Comparison of ENCODE assay signal across 1 cellular context in genomic region chr1:10936998-10937901, GRCh38.
TF ChIP-seq lines count a peak whose summit lies in the region.

No MANE protein-coding gene starts in this region.

TF ChIP-seq in HepG2, 621 proteins besides CTCF, POLR2A, EP300 and RAD21 (continued from another document and continues in another):
- TF ChIP-seq AHDC1 (CRISPR knock-in tag; IDR thresholded peaks at IDR 0.05; ENCODE audit: borderline replicate concordance) (no peak), RCOR2 (CRISPR knock-in tag; IDR thresholded peaks at IDR 0.05) (0 out of 2 replicates have a peak, but pooled peaks have one; percentile 23), ATAD3A (CRISPR knock-in tag; IDR thresholded peaks at IDR 0.05) (no peak), SOX5 (CRISPR knock-in tag; IDR thresholded peaks at IDR 0.05; ENCODE audit: borderline replicate concordance) (peak; percentile 91), SMYD3 (CRISPR knock-in tag; IDR thresholded peaks at IDR 0.05) (no peak), CHD4 (IDR thresholded peaks at IDR 0.05; ENCODE audit: borderline replicate concordance, low read length) (no peak), NFKBIZ (CRISPR knock-in tag; IDR thresholded peaks at IDR 0.05) (0 out of 2 replicates have a peak, but pooled peaks have one; percentile 35), AHR (CRISPR knock-in tag; IDR thresholded peaks at IDR 0.05) (0 out of 2 replicates have a peak, but pooled peaks have one; percentile 24), CEBPB (IDR thresholded peaks at IDR 0.05; ENCODE audit: borderline replicate concordance, low read depth, low read length) (no peak), HDAC2 (CRISPR knock-in tag; IDR thresholded peaks at IDR 0.05) (peak; percentile 73), ZNF703 (CRISPR knock-in tag; IDR thresholded peaks at IDR 0.05; ENCODE audit: borderline replicate concordance) (0 out of 2 replicates have a peak, but pooled peaks have one; percentile 71), NRL (CRISPR knock-in tag; IDR thresholded peaks at IDR 0.05; ENCODE audit: borderline replicate concordance) (peak; percentile 23; the same call in 1 of the 2 replicates), ZNF766 (CRISPR knock-in tag; IDR thresholded peaks at IDR 0.05; ENCODE audit: borderline replicate concordance) (0 out of 2 replicates have a peak, but pooled peaks have one; percentile 16), KDM5B (CRISPR knock-in tag; IDR thresholded peaks at IDR 0.05; ENCODE audit: borderline replicate concordance) (peak; percentile 42; the same call in 1 of the 2 replicates), BORCS8-MEF2B (CRISPR knock-in tag; IDR thresholded peaks at IDR 0.05) (0 out of 2 replicates have a peak, but pooled peaks have one; percentile 30), HOXA3 (CRISPR knock-in tag; IDR thresholded peaks at IDR 0.05) (peak; percentile 56), ZBTB42 (CRISPR knock-in tag; IDR thresholded peaks at IDR 0.05) (no peak), ZFYVE20 (CRISPR knock-in tag; IDR thresholded peaks at IDR 0.05; ENCODE audit: borderline replicate concordance, low read depth) (no peak), FOXC1 (CRISPR knock-in tag; IDR thresholded peaks at IDR 0.05; ENCODE audit: borderline replicate concordance) (no peak), ZNF350 (CRISPR knock-in tag; IDR thresholded peaks at IDR 0.05; ENCODE audit: borderline replicate concordance, low read depth) (no peak; the same call in none of the 2 replicates), ZNF446 (CRISPR knock-in tag; IDR thresholded peaks at IDR 0.05) (no peak), NFE2L2 (IDR thresholded peaks at IDR 0.05; ENCODE audit: low read length) (no peak), ZNF17 (CRISPR knock-in tag; IDR thresholded peaks at IDR 0.05) (no peak), PRMT3 (CRISPR knock-in tag; IDR thresholded peaks at IDR 0.05; ENCODE audit: borderline replicate concordance, low read depth) (0 out of 2 replicates have a peak, but pooled peaks have one; percentile 60), ZNF563 (CRISPR knock-in tag; IDR thresholded peaks at IDR 0.05) (no peak), DMAP1 (CRISPR knock-in tag; IDR thresholded peaks at IDR 0.05) (0 out of 2 replicates have a peak, but pooled peaks have one; percentile 19), ZNF280D (CRISPR knock-in tag; IDR thresholded peaks at IDR 0.05) (no peak), FOXK2 (IDR thresholded peaks at IDR 0.05) (no peak), ZNF281 (CRISPR knock-in tag; IDR thresholded peaks at IDR 0.05; ENCODE audit: borderline replicate concordance) (no peak), SMAD9 (CRISPR knock-in tag; IDR thresholded peaks at IDR 0.05) (no peak), NFIB (CRISPR knock-in tag; IDR thresholded peaks at IDR 0.05; ENCODE audit: borderline replicate concordance) (no peak), MTF2 (CRISPR knock-in tag; IDR thresholded peaks at IDR 0.05; ENCODE audit: borderline replicate concordance) (no peak), SIX1 (CRISPR knock-in tag; IDR thresholded peaks at IDR 0.05; ENCODE audit: borderline replicate concordance) (no peak), SP2 (CRISPR knock-in tag; IDR thresholded peaks at IDR 0.05) (no peak), AKAP8 (CRISPR knock-in tag; IDR thresholded peaks at IDR 0.05) (no peak), ZNF543 (CRISPR knock-in tag; IDR thresholded peaks at IDR 0.05) (0 out of 2 replicates have a peak, but pooled peaks have one; percentile 72)
- TF ChIP-seq, protein P1, sequence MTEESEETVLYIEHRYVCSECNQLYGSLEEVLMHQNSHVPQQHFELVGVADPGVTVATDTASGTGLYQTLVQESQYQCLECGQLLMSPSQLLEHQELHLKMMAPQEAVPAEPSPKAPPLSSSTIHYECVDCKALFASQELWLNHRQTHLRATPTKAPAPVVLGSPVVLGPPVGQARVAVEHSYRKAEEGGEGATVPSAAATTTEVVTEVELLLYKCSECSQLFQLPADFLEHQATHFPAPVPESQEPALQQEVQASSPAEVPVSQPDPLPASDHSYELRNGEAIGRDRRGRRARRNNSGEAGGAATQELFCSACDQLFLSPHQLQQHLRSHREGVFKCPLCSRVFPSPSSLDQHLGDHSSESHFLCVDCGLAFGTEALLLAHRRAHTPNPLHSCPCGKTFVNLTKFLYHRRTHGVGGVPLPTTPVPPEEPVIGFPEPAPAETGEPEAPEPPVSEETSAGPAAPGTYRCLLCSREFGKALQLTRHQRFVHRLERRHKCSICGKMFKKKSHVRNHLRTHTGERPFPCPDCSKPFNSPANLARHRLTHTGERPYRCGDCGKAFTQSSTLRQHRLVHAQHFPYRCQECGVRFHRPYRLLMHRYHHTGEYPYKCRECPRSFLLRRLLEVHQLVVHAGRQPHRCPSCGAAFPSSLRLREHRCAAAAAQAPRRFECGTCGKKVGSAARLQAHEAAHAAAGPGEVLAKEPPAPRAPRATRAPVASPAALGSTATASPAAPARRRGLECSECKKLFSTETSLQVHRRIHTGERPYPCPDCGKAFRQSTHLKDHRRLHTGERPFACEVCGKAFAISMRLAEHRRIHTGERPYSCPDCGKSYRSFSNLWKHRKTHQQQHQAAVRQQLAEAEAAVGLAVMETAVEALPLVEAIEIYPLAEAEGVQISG (CRISPR knock-in tag; IDR thresholded peaks at IDR 0.05), result peak; percentile 70
- TF ChIP-seq, protein P2, sequence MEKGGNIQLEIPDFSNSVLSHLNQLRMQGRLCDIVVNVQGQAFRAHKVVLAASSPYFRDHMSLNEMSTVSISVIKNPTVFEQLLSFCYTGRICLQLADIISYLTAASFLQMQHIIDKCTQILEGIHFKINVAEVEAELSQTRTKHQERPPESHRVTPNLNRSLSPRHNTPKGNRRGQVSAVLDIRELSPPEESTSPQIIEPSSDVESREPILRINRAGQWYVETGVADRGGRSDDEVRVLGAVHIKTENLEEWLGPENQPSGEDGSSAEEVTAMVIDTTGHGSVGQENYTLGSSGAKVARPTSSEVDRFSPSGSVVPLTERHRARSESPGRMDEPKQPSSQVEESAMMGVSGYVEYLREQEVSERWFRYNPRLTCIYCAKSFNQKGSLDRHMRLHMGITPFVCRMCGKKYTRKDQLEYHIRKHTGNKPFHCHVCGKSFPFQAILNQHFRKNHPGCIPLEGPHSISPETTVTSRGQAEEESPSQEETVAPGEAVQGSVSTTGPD (CRISPR knock-in tag; IDR thresholded peaks at IDR 0.05), result peak; percentile 64; the same call in 1 of the 2 replicates
- TF ChIP-seq, protein P3, sequence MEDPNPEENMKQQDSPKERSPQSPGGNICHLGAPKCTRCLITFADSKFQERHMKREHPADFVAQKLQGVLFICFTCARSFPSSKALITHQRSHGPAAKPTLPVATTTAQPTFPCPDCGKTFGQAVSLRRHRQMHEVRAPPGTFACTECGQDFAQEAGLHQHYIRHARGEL (CRISPR knock-in tag; IDR thresholded peaks at IDR 0.05), result no peak
- TF ChIP-seq, protein P4, sequence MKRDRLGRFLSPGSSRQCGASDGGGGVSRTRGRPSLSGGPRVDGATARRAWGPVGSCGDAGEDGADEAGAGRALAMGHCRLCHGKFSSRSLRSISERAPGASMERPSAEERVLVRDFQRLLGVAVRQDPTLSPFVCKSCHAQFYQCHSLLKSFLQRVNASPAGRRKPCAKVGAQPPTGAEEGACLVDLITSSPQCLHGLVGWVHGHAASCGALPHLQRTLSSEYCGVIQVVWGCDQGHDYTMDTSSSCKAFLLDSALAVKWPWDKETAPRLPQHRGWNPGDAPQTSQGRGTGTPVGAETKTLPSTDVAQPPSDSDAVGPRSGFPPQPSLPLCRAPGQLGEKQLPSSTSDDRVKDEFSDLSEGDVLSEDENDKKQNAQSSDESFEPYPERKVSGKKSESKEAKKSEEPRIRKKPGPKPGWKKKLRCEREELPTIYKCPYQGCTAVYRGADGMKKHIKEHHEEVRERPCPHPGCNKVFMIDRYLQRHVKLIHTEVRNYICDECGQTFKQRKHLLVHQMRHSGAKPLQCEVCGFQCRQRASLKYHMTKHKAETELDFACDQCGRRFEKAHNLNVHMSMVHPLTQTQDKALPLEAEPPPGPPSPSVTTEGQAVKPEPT (CRISPR knock-in tag; IDR thresholded peaks at IDR 0.05; ENCODE audit: low read depth), result no peak
- TF ChIP-seq, protein P5, sequence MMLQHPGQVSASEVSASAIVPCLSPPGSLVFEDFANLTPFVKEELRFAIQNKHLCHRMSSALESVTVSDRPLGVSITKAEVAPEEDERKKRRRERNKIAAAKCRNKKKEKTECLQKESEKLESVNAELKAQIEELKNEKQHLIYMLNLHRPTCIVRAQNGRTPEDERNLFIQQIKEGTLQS (CRISPR knock-in tag; IDR thresholded peaks at IDR 0.05), result no peak
